In genomic region chr12:87305481-87305880, GRCh38 we compare ENCODE assay signal across 16 cellular contexts.
DNase-seq lines count a peak whose midpoint lies in the region; ATAC-seq lines count a peak whose summit lies in the region.
"Had no signal": no experiment of that assay in that cellular context is flagged by ENCODE, and none has a peak within 500 bp of the region (broad histone marks: within the 10 kb centered on the region; RNA-seq: fewer than 3 reads in every experiment).

No MANE protein-coding gene starts in this region.

- DNase-seq in NCI-H82 treated with DMSO at 0.1 percent for 48 hours (lab: John Stamatoyannopoulos, UW; ENCODE audit: unreplicated experiment), result peak; percentile 14
- DNase-seq in naive B cell, result no peak
- DNase-seq in T-helper 1 cell, result no peak
- DNase-seq in islet precursor cell, result no peak
- DNase-seq in NCI-H748 treated with DMSO at 0.1 percent for 48 hours (lab: John Stamatoyannopoulos, UW), result no peak
- DNase-seq: activated CD4-positive, alpha-beta memory T cell treated with anti-CD3 and anti-CD28 coated beads, Interleukin-2, amount 10 ng/mL, durations not matched to agents 7 days and 5 days; AML-193; kidney; NCI-H1105 treated with DMSO at 0.1 percent for 48 hours; NCI-H2227 treated with DMSO at 0.1 percent for 48 hours; nucleus accumbens; upper lobe of left lung had no signal

- H3K4me3 Mint-ChIP-seq in naive B cell, result peak overlapping the region in 3 of 8 donors; percentile 5 to 36 (median 9)
- H3K4me3 Mint-ChIP-seq: activated CD4-positive, alpha-beta memory T cell treated with anti-CD3 and anti-CD28 coated beads, Interleukin-2, amount 10 ng/mL, durations not matched to agents 7 days and 5 days; activated T-helper 17 cell treated with anti-CD3 and anti-CD28 coated beads, Interleukin-2, amount 50 U/mL, for 72 hours had no signal

- peak; percentile 61 for ATAC-seq in GM19351 (IDR thresholded peaks at IDR 0.05; ENCODE audit: unreplicated experiment)
- ATAC-seq in HG02885 (IDR thresholded peaks at IDR 0.05; ENCODE audit: poor library complexity, unreplicated experiment), result peak; percentile 68
- ATAC-seq in naive B cell (ENCODE audit: low read depth in 2 of 2), result peak; percentile 70 to 76
- ATAC-seq in HG03025 (IDR thresholded peaks at IDR 0.05; ENCODE audit: low FRiP score, unreplicated experiment), result no peak
- ATAC-seq: activated T-helper 17 cell treated with anti-CD3 and anti-CD28 coated beads, Interleukin-2, amount 50 U/mL, for 72 hours had no signal

- H3K4me1 Mint-ChIP-seq in naive B cell, result peaks cover 13 to 48% (median 25%) of the 10 kb centered on the region in 3 donors
- H3K4me1 Mint-ChIP-seq: activated CD4-positive, alpha-beta memory T cell treated with anti-CD3 and anti-CD28 coated beads, Interleukin-2, amount 10 ng/mL, durations not matched to agents 7 days and 5 days; activated T-helper 17 cell treated with anti-CD3 and anti-CD28 coated beads, Interleukin-2, amount 50 U/mL, for 72 hours had no signal

- no peaks in the 10 kb centered on the region for H3K36me3 Mint-ChIP-seq in naive B cell

- H3K9me3 Mint-ChIP-seq in naive B cell, result peaks cover 0 to 4% (median 0%) of the 10 kb centered on the region in 7 donors

- no peaks in the 10 kb centered on the region for H3K27me3 Mint-ChIP-seq in naive B cell
- H3K27me3 Mint-ChIP-seq: activated CD4-positive, alpha-beta memory T cell treated with anti-CD3 and anti-CD28 coated beads, Interleukin-2, amount 10 ng/mL, durations not matched to agents 7 days and 5 days; activated T-helper 17 cell treated with anti-CD3 and anti-CD28 coated beads, Interleukin-2, amount 50 U/mL, for 72 hours had no signal

- H3K27ac Mint-ChIP-seq in naive B cell, result peak overlapping the region in 4 of 6 donors; percentile 28 to 58 (median 46)
- H3K27ac Mint-ChIP-seq: activated CD4-positive, alpha-beta memory T cell treated with anti-CD3 and anti-CD28 coated beads, Interleukin-2, amount 10 ng/mL, durations not matched to agents 7 days and 5 days; activated T-helper 17 cell treated with anti-CD3 and anti-CD28 coated beads, Interleukin-2, amount 50 U/mL, for 72 hours had no signal
